Comparison of ENCODE assay signal across 18 cellular contexts in the genomic region with DNA sequence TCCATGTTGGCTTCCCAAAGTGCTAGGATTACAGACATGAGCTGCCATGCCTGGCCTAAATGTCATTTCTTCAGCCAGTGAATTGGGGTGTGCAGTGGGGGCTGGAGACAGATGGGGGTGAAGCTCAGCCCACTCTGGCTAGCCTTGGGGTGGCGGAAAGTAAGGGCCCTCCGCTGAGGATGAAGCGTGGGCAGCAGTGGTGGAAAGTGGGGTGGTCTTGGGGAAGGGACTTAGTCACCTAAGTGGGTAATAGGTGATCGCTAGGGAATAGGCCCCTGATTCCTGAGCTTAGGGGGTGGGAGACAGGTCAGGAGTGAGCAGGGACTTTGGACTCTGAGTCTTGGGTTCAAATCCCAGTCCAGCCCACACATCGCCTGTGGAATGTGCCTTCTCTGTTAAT. TPM values are rescaled to one million over a fixed set of nuclear protein-coding genes. Genes with fewer than 3 reads are reported as not detected.
DNase-seq lines count a peak whose midpoint lies in the region; ATAC-seq and TF ChIP-seq lines count a peak whose summit lies in the region.
"Had no signal": no experiment of that assay in that cellular context is flagged by ENCODE, and none has a peak within 500 bp of the region (broad histone marks: within the 10 kb centered on the region; RNA-seq: fewer than 3 reads in every experiment).

No MANE protein-coding gene starts in this region.

- intact Hi-C loops in CD4-positive, alpha-beta memory T cell (cut with micrococcal nuclease) = no loop called here
- intact Hi-C loops in activated T-helper 1 cell treated with anti-CD3 and anti-CD28 coated beads, Interleukin-12 subunit alpha, Interleukin-12 subunit beta, Interleukin-2, Interleukin-4 antibody, amounts not matched to agents 30 ng/mL and 10 ng/mL and 1 ng/mL, durations not matched to agents 14 hours and 24 hours and 36 hours (cut with micrococcal nuclease) = loop anchor here (5.0 kb wide), 1 partner anchor 140 kb away; a partner anchor contains a TSS

- peaks cover 28% of the 10 kb centered on the region for H3K4me1 ChIP-seq in CD4-positive, alpha-beta memory T cell (ENCODE audit: insufficient read depth, low read length)

- peaks cover 0 to 2% of the 10 kb centered on the region in 2 donors for H3K36me3 Mint-ChIP-seq in CD4-positive, alpha-beta memory T cell
- no peaks in the 10 kb centered on the region for H3K36me3 Mint-ChIP-seq in activated T-helper 1 cell treated with anti-CD3 and anti-CD28 coated beads, Interleukin-12 subunit alpha, Interleukin-12 subunit beta, Interleukin-2, Interleukin-4 antibody, amounts not matched to agents 30 ng/mL and 10 ng/mL and 1 ng/mL, durations not matched to agents 14 hours and 24 hours and 36 hours (ENCODE audit: low read depth)
- H3K36me3 Mint-ChIP-seq in mesothelial cell of epicardium = no peaks in the 10 kb centered on the region

- peak overlapping the region in 4 of 7 donors; percentile 29 to 61 (median 49) for H3K27ac Mint-ChIP-seq in CD4-positive, alpha-beta memory T cell
- H3K27ac Mint-ChIP-seq in activated T-helper 1 cell treated with anti-CD3 and anti-CD28 coated beads, Interleukin-12 subunit alpha, Interleukin-12 subunit beta, Interleukin-2, Interleukin-4 antibody, amounts not matched to agents 30 ng/mL and 10 ng/mL and 1 ng/mL, durations not matched to agents 14 hours and 24 hours and 36 hours = no peak overlapping the region
- H3K27ac Mint-ChIP-seq in mesothelial cell of epicardium = no peak overlapping the region
- H3K27ac Mint-ChIP-seq: activated T-helper 2 cell treated with anti-CD3 and anti-CD28 coated beads, Interferon-gamma antibody, Interleukin-2, Interleukin-4, amounts not matched to agents 10 μg/mL and 5 μg/mL and 100 μg/mL, durations not matched to agents 14 hours and 24 hours and 36 hours had no signal

- no peak for DNase-seq in CD4-positive, alpha-beta memory T cell
- no peak for DNase-seq in activated T-helper 1 cell treated with anti-CD3 and anti-CD28 coated beads, Interleukin-12 subunit alpha, Interleukin-12 subunit beta, Interleukin-2, Interleukin-4 antibody, amounts not matched to agents 30 ng/mL and 10 ng/mL and 1 ng/mL, durations not matched to agents 14 hours and 24 hours and 36 hours (ENCODE audit: low spot score)
- no peak for DNase-seq in mesothelial cell of epicardium (ENCODE audit: low spot score in 2 of 2, unreplicated experiment in 2 of 2)
- DNase-seq in cortex of kidney (lab: John Stamatoyannopoulos, UW) = no peak
- DNase-seq in DMS 273 (lab: John Stamatoyannopoulos, UW; ENCODE audit: unreplicated experiment) = no peak
- DNase-seq: activated CD8-positive, alpha-beta memory T cell treated with anti-CD3 and anti-CD28 coated beads for 24 hours; esophagus squamous epithelium; GM23248; left ventricle myocardium superior; NCI-H1436; NCI-H69; occipital lobe; Right ventricle myocardium superior; stimulated activated naive CD8-positive, alpha-beta T cell treated with anti-CD3 and anti-CD28 coated beads, Interleukin-15, Interleukin-2, amounts not matched to agents 100 U/mL and 50 U/mL, for 24 hours had no signal

- H3K9me3 Mint-ChIP-seq in CD4-positive, alpha-beta memory T cell = no peaks in the 10 kb centered on the region
- H3K9me3 Mint-ChIP-seq in activated T-helper 1 cell treated with anti-CD3 and anti-CD28 coated beads, Interleukin-12 subunit alpha, Interleukin-12 subunit beta, Interleukin-2, Interleukin-4 antibody, amounts not matched to agents 30 ng/mL and 10 ng/mL and 1 ng/mL, durations not matched to agents 14 hours and 24 hours and 36 hours = no peaks in the 10 kb centered on the region
- H3K9me3 Mint-ChIP-seq in mesothelial cell of epicardium = no peaks in the 10 kb centered on the region
- H3K9me3 Mint-ChIP-seq: activated T-helper 2 cell treated with anti-CD3 and anti-CD28 coated beads, Interferon-gamma antibody, Interleukin-2, Interleukin-4, amounts not matched to agents 10 μg/mL and 5 μg/mL and 100 μg/mL, durations not matched to agents 14 hours and 24 hours and 36 hours had no signal

- TF ChIP-seq CTCF in mesothelial cell of epicardium (IDR thresholded peaks at IDR 0.05; ENCODE audit: unreplicated experiment) = no peak

- no peak overlapping the region for H3K27ac ChIP-seq in CD4-positive, alpha-beta memory T cell (ENCODE audit: low read depth, low read length)
- H3K27ac ChIP-seq: esophagus squamous epithelium, GM23248 had no signal

- H3K27me3 Mint-ChIP-seq in CD4-positive, alpha-beta memory T cell = no peaks in the 10 kb centered on the region
- H3K27me3 Mint-ChIP-seq in activated T-helper 1 cell treated with anti-CD3 and anti-CD28 coated beads, Interleukin-12 subunit alpha, Interleukin-12 subunit beta, Interleukin-2, Interleukin-4 antibody, amounts not matched to agents 30 ng/mL and 10 ng/mL and 1 ng/mL, durations not matched to agents 14 hours and 24 hours and 36 hours (ENCODE audit: insufficient read depth) = peaks cover 2% of the 10 kb centered on the region
- H3K27me3 Mint-ChIP-seq in mesothelial cell of epicardium (ENCODE audit: low read depth) = no peaks in the 10 kb centered on the region

- peak overlapping the region in 5 of 8 donors; percentile 11 to 89 (median 23) for H3K4me3 Mint-ChIP-seq in CD4-positive, alpha-beta memory T cell
- peak overlapping the region; percentile 3 for H3K4me3 Mint-ChIP-seq in activated T-helper 1 cell treated with anti-CD3 and anti-CD28 coated beads, Interleukin-12 subunit alpha, Interleukin-12 subunit beta, Interleukin-2, Interleukin-4 antibody, amounts not matched to agents 30 ng/mL and 10 ng/mL and 1 ng/mL, durations not matched to agents 14 hours and 24 hours and 36 hours
- H3K4me3 Mint-ChIP-seq in mesothelial cell of epicardium = peak overlapping the region; percentile 8

- ATAC-seq in HG03175 (IDR thresholded peaks at IDR 0.05; ENCODE audit: unreplicated experiment) = no peak
- ATAC-seq: activated CD4-positive, CD25-positive, alpha-beta regulatory T cell treated with anti-CD3 and anti-CD28 coated beads, Interleukin-2, amount 50 U/mL, for 24 hours; left ventricle myocardium superior; right cardiac atrium; stimulated activated naive CD8-positive, alpha-beta T cell treated with anti-CD3 and anti-CD28 coated beads, Interleukin-15, Interleukin-2, amounts not matched to agents 100 U/mL and 50 U/mL, for 24 hours had no signal

- no peak overlapping the region for H3K4me3 ChIP-seq in CD4-positive, alpha-beta memory T cell (ENCODE audit: low read length in 2 of 2)
- H3K4me3 ChIP-seq: esophagus squamous epithelium, GM23248 had no signal

- H3K36me3 ChIP-seq in CD4-positive, alpha-beta memory T cell (ENCODE audit: insufficient read depth, low read length) = no peaks in the 10 kb centered on the region

- no peaks in the 10 kb centered on the region for H3K27me3 ChIP-seq in CD4-positive, alpha-beta memory T cell (ENCODE audit: insufficient read depth, low read length)
- H3K27me3 ChIP-seq: esophagus squamous epithelium had no signal

- CTCF ChIA-PET in CD4-positive, alpha-beta memory T cell (lab: Charles Lee; ENCODE audit: partially characterized antibody) = no interaction called here

- H3K9me3 ChIP-seq in CD4-positive, alpha-beta memory T cell (ENCODE audit: control insufficient read depth in 1 of 2, low read length in 2 of 2) = no peaks in the 10 kb centered on the region
- H3K9me3 ChIP-seq: esophagus squamous epithelium had no signal

- peaks cover 15 to 39% (median 21%) of the 10 kb centered on the region in 4 donors for H3K4me1 Mint-ChIP-seq in CD4-positive, alpha-beta memory T cell
- peaks cover 20% of the 10 kb centered on the region for H3K4me1 Mint-ChIP-seq in activated T-helper 1 cell treated with anti-CD3 and anti-CD28 coated beads, Interleukin-12 subunit alpha, Interleukin-12 subunit beta, Interleukin-2, Interleukin-4 antibody, amounts not matched to agents 30 ng/mL and 10 ng/mL and 1 ng/mL, durations not matched to agents 14 hours and 24 hours and 36 hours (ENCODE audit: low read depth)
- peaks cover 25% of the 10 kb centered on the region for H3K4me1 Mint-ChIP-seq in mesothelial cell of epicardium

- POLR2A ChIA-PET in CD4-positive, alpha-beta memory T cell (lab: Charles Lee; ENCODE audit: partially characterized antibody) = no interaction called here

RNA-seq across cellular contexts. Expression of a gene that starts 2.2 kb away (rescaled TPM):
- total RNA-seq in CD4-positive, alpha-beta memory T cell = 10 to 100 TPM; 19.9 to 20.5 TPM
- polyA plus RNA-seq in CD4-positive, alpha-beta memory T cell = 1 to 10 TPM in 1 of 2 donors, under 1 TPM in 1; 0.25 to 1.3 TPM
- total RNA-seq in activated T-helper 1 cell treated with anti-CD3 and anti-CD28 coated beads, Interleukin-12 subunit alpha, Interleukin-12 subunit beta, Interleukin-2, Interleukin-4 antibody, amounts not matched to agents 30 ng/mL and 10 ng/mL and 1 ng/mL, durations not matched to agents 14 hours and 24 hours and 36 hours = 22.6 and 23.4 TPM in 2 replicates
- total RNA-seq in mesothelial cell of epicardium = 70.8 to 72.5 TPM (median 72.1 TPM) in 3 replicates

RNA-seq across cellular contexts. Expression of a gene that starts 30.9 kb away (rescaled TPM):
- 100 to 1,000 TPM; 333 to 344 TPM for total RNA-seq in CD4-positive, alpha-beta memory T cell
- polyA plus RNA-seq in CD4-positive, alpha-beta memory T cell = 100 to 1,000 TPM; 113 to 204 TPM
- total RNA-seq in activated T-helper 1 cell treated with anti-CD3 and anti-CD28 coated beads, Interleukin-12 subunit alpha, Interleukin-12 subunit beta, Interleukin-2, Interleukin-4 antibody, amounts not matched to agents 30 ng/mL and 10 ng/mL and 1 ng/mL, durations not matched to agents 14 hours and 24 hours and 36 hours = 268 and 275 TPM in 2 replicates
- 190 to 202 TPM (median 199 TPM) in 3 replicates for total RNA-seq in mesothelial cell of epicardium

RNA-seq across cellular contexts. Expression of a gene that starts 32.8 kb away (rescaled TPM):
- 10 to 100 TPM; 18.2 to 19.3 TPM for total RNA-seq in CD4-positive, alpha-beta memory T cell
- 10 to 100 TPM in 1 of 2 donors, 1 to 10 TPM in 1; 9.9 to 10.9 TPM for polyA plus RNA-seq in CD4-positive, alpha-beta memory T cell
- 5.8 and 7.0 TPM in 2 replicates for total RNA-seq in activated T-helper 1 cell treated with anti-CD3 and anti-CD28 coated beads, Interleukin-12 subunit alpha, Interleukin-12 subunit beta, Interleukin-2, Interleukin-4 antibody, amounts not matched to agents 30 ng/mL and 10 ng/mL and 1 ng/mL, durations not matched to agents 14 hours and 24 hours and 36 hours
- total RNA-seq in mesothelial cell of epicardium = 22.5 to 25.2 TPM (median 23.8 TPM) in 3 replicates

RNA-seq across cellular contexts. Expression of a gene that starts 44.0 kb away (rescaled TPM):
- 100 to 1,000 TPM; 119 TPM for total RNA-seq in CD4-positive, alpha-beta memory T cell
- polyA plus RNA-seq in CD4-positive, alpha-beta memory T cell = 100 to 1,000 TPM; 128 to 132 TPM
- 127 and 128 TPM in 2 replicates for total RNA-seq in activated T-helper 1 cell treated with anti-CD3 and anti-CD28 coated beads, Interleukin-12 subunit alpha, Interleukin-12 subunit beta, Interleukin-2, Interleukin-4 antibody, amounts not matched to agents 30 ng/mL and 10 ng/mL and 1 ng/mL, durations not matched to agents 14 hours and 24 hours and 36 hours
- 68.6 to 72.3 TPM (median 71.0 TPM) in 3 replicates for total RNA-seq in mesothelial cell of epicardium

Comparison
In these comparisons a context has a peak if more than half of its experiments do, and no peak if none do; other contexts are left out.
1. H3K27ac Mint-ChIP-seq: peak in CD4-positive, alpha-beta memory T cell (4 of 7); none in activated T-helper 1 cell treated with anti-CD3 and anti-CD28 coated beads, Interleukin-12 subunit alpha, Interleukin-12 subunit beta, Interleukin-2, Interleukin-4 antibody, amounts not matched to agents 30 ng/mL and 10 ng/mL and 1 ng/mL, durations not matched to agents 14 hours and 24 hours and 36 hours (single experiment) and mesothelial cell of epicardium (single experiment).
2. Peak in every context shown above with its lines, with median percentiles within 50 percentile points of each other: H3K4me3 Mint-ChIP-seq.